1 cellular context compared by ENCODE assay signal in the genomic region with DNA sequence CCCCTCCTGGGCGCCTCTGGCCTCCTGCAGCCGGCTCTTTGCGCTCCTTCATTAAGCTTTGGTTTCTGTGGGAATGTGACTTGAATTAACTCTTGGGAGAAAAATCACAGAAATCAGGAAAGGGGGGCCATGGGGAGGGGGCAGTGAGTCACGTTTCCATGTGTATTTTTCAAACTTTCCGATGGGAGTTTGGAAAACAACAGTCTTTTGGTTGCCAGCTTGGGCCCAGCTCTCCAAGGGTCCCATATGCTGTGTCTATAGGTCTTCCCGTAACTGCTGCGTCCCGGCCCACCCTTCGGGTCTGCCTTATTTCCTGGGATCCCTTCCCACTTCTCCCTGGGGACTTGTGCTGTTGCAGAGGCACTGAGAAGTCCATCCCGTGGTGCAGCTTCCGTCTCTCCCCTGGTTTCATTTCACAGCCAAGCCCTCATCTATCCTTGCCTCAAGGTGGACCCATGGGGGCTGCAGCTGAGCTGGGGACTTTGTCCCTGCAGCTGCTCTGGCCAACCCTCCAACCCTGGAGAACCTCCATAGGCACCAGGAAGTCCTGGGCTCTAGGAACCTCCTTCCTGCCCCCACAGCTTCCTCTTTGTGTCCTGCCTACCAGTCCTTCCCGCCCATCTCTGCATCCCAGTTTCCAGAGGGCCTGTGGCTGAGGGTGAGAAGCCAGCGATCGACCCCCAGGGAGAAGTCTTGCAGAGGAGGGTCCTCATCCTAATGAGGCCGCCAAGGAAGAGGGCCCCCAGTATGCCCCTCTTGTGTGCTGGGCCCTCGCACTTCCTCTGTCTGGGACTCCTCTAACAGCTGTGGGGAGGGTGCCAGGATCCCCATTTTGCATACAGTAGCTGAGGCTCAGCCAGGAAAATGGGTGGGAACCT.
TF ChIP-seq lines count a peak whose summit lies in the region.

No MANE protein-coding gene starts in this region.

TF ChIP-seq in GM12878, 131 proteins besides CTCF, POLR2A, EP300 and RAD21:
- TF ChIP-seq RAD51 (IDR thresholded peaks at IDR 0.05) (no peak), SPI1 (IDR thresholded peaks at IDR 0.05; ENCODE audit: borderline replicate concordance, insufficient read depth, low read depth, low read length) (peak; percentile 27; the same call in 1 of the 2 replicates), BMI1 (IDR thresholded peaks at IDR 0.05; ENCODE audit: borderline replicate concordance) (no peak)
TF ChIP-seq in GM12878: peak in this region for 1.
